ENCODE assay signal across 1 cellular context in the genomic region with DNA sequence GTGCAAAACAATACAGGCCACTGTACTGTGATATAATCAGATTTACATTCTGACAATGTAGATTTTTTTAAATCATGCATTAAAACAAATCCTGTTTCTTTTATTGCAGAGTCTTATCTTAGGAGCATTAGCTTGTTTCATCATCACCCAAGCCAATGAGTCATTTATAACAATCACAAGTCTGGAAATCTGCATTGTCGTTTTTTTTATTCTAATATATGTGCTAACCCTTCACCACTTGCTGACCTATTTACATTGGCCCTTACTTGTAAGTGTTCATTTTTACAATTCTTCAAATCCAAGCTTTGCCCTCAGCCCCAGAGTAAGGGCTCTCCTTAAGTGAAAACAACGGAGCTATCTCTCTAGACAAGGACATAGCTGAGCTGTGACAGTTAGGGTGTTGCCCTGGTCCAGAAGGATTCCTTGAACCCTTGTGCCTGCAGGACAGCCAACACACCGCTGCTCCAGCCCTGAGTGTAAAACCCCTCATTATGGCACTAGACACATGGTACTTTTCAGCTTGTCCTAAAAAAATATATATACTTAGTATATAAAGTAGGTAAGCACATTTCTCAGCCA.
TF ChIP-seq lines count a peak whose summit lies in the region.

No MANE protein-coding gene starts in this region.

TF ChIP-seq in Ishikawa, 13 proteins besides CTCF, POLR2A, EP300 and RAD21 (continued from another document):
- TF ChIP-seq, protein P1, sequence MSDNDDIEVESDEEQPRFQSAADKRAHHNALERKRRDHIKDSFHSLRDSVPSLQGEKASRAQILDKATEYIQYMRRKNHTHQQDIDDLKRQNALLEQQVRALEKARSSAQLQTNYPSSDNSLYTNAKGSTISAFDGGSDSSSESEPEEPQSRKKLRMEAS (IDR thresholded peaks at IDR 0.05): no peak
- no peak for TF ChIP-seq ZBTB7A (IDR thresholded peaks at IDR 0.05; ENCODE audit: low read depth)
